21 cellular contexts compared by ENCODE assay signal in genomic region chr14:69423279-69423678, GRCh38. TPM values are rescaled to one million over a fixed set of nuclear protein-coding genes. Genes with fewer than 3 reads are reported as not detected.
DNase-seq lines count a peak whose midpoint lies in the region; ATAC-seq and TF ChIP-seq lines count a peak whose summit lies in the region.
"Had no signal": no experiment of that assay in that cellular context is flagged by ENCODE, and none has a peak within 500 bp of the region (broad histone marks: within the 10 kb centered on the region; RNA-seq: fewer than 3 reads in every experiment).

No MANE protein-coding gene starts in this region.

- no peaks in the 10 kb centered on the region for H3K9me3 Mint-ChIP-seq in HFFc6
- no peaks in the 10 kb centered on the region for H3K9me3 Mint-ChIP-seq in chondrocyte (ENCODE audit: low read depth)
- peaks cover 20% of the 10 kb centered on the region for H3K9me3 Mint-ChIP-seq in WTC11
- H3K9me3 Mint-ChIP-seq: CD4-positive, alpha-beta memory T cell; IgD-negative memory B cell had no signal

- no peak overlapping the region for H3K27ac Mint-ChIP-seq in HFFc6
- H3K27ac Mint-ChIP-seq in chondrocyte (ENCODE audit: unreplicated experiment), result peak overlapping the region; percentile 13
- no peak overlapping the region for H3K27ac Mint-ChIP-seq in WTC11
- H3K27ac Mint-ChIP-seq: CD4-positive, alpha-beta memory T cell; GM23338; IgD-negative memory B cell had no signal

- ATAC-seq in HG02852 (IDR thresholded peaks at IDR 0.05; ENCODE audit: unreplicated experiment), result no peak
- no peak for ATAC-seq in GM18519 (IDR thresholded peaks at IDR 0.05; ENCODE audit: low FRiP score, unreplicated experiment)
- ATAC-seq in WTC11, result no peak
- ATAC-seq: A549, GM23338, Right ventricle myocardium inferior had no signal

- DNase-seq in AG10803 (ENCODE audit: low read depth), result peak; percentile 54
- DNase-seq in HFFc6, result peak; percentile 22
- no peak for DNase-seq in chondrocyte (ENCODE audit: low spot score)
- DNase-seq in iris pigment epithelial cell (ENCODE audit: low read depth), result peak; percentile 57
- no peak for DNase-seq in stimulated activated naive CD4-positive, alpha-beta T cell (lab: John Stamatoyannopoulos, UW)
- DNase-seq in WTC11 (ENCODE audit: low spot score), result no peak
- DNase-seq: BE2C; CD4-positive, alpha-beta memory T cell; Kasumi-1; NCI-H1105; NCI-H1694; NCI-H2107; NCI-H226; NCI-H524 treated with DMSO at 0.1 percent for 48 hours; Peyer's patch had no signal

- no peaks in the 10 kb centered on the region for H3K27me3 Mint-ChIP-seq in HFFc6 (ENCODE audit: insufficient read depth)
- no peaks in the 10 kb centered on the region for H3K27me3 Mint-ChIP-seq in chondrocyte (ENCODE audit: low read depth)
- H3K27me3 Mint-ChIP-seq in WTC11 (ENCODE audit: low read depth), result no peaks in the 10 kb centered on the region
- H3K27me3 Mint-ChIP-seq: CD4-positive, alpha-beta memory T cell; IgD-negative memory B cell had no signal

- POLR2A ChIA-PET in WTC11 (lab: Charles Lee), result no interaction called here

- CTCF ChIA-PET in WTC11 (lab: Charles Lee), result no interaction called here

- peaks cover 21% of the 10 kb centered on the region for H3K36me3 Mint-ChIP-seq in HFFc6 (ENCODE audit: low read depth)
- H3K36me3 Mint-ChIP-seq in chondrocyte (ENCODE audit: low read depth), result peaks cover 16% of the 10 kb centered on the region
- peaks cover 36% of the 10 kb centered on the region for H3K36me3 Mint-ChIP-seq in WTC11

- no peak overlapping the region for H3K4me3 ChIP-seq in AG10803 (ENCODE audit: low read length)
- H3K4me3 ChIP-seq: A549, GM23338, Peyer's patch had no signal

- H3K4me3 Mint-ChIP-seq in HFFc6 (no peak overlapping the region), chondrocyte (ENCODE audit: unreplicated experiment) (no peak overlapping the region), WTC11 (no peak overlapping the region)
- H3K4me3 Mint-ChIP-seq: CD4-positive, alpha-beta memory T cell; GM23338; IgD-negative memory B cell had no signal

- TF ChIP-seq CTCF in AG10803 (conservative IDR thresholded peaks at IDR 0.05; ENCODE audit: low read length), result peak; percentile 11; the same call in 1 of the 2 replicates
- peak; percentile 30 for TF ChIP-seq CTCF in HFFc6 (IDR thresholded peaks at IDR 0.05)
- peak; percentile 48 for TF ChIP-seq CTCF in chondrocyte (IDR thresholded peaks at IDR 0.05)
- no peak for TF ChIP-seq CTCF in WTC11 (IDR thresholded peaks at IDR 0.05)

- peaks cover 18% of the 10 kb centered on the region for H3K4me1 Mint-ChIP-seq in HFFc6 (ENCODE audit: low read depth)
- H3K4me1 Mint-ChIP-seq in chondrocyte (ENCODE audit: low read depth), result peaks cover 45% of the 10 kb centered on the region
- H3K4me1 Mint-ChIP-seq in WTC11, result no peaks in the 10 kb centered on the region
- H3K4me1 Mint-ChIP-seq: GM23338 had no signal

TF ChIP-seq in WTC11, 78 proteins besides CTCF, POLR2A, EP300 and RAD21:
- TF ChIP-seq ZNF512 (CRISPR knock-in tag; IDR thresholded peaks at IDR 0.05; ENCODE audit: borderline replicate concordance) (no peak), ZNF121 (CRISPR knock-in tag; IDR thresholded peaks at IDR 0.05) (no peak)
- TF ChIP-seq, protein P1, sequence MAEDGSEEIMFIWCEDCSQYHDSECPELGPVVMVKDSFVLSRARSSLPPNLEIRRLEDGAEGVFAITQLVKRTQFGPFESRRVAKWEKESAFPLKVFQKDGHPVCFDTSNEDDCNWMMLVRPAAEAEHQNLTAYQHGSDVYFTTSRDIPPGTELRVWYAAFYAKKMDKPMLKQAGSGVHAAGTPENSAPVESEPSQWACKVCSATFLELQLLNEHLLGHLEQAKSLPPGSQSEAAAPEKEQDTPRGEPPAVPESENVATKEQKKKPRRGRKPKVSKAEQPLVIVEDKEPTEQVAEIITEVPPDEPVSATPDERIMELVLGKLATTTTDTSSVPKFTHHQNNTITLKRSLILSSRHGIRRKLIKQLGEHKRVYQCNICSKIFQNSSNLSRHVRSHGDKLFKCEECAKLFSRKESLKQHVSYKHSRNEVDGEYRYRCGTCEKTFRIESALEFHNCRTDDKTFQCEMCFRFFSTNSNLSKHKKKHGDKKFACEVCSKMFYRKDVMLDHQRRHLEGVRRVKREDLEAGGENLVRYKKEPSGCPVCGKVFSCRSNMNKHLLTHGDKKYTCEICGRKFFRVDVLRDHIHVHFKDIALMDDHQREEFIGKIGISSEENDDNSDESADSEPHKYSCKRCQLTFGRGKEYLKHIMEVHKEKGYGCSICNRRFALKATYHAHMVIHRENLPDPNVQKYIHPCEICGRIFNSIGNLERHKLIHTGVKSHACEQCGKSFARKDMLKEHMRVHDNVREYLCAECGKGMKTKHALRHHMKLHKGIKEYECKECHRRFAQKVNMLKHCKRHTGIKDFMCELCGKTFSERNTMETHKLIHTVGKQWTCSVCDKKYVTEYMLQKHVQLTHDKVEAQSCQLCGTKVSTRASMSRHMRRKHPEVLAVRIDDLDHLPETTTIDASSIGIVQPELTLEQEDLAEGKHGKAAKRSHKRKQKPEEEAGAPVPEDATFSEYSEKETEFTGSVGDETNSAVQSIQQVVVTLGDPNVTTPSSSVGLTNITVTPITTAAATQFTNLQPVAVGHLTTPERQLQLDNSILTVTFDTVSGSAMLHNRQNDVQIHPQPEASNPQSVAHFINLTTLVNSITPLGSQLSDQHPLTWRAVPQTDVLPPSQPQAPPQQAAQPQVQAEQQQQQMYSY (CRISPR knock-in tag; IDR thresholded peaks at IDR 0.05), result no peak
- TF ChIP-seq, protein P2, sequence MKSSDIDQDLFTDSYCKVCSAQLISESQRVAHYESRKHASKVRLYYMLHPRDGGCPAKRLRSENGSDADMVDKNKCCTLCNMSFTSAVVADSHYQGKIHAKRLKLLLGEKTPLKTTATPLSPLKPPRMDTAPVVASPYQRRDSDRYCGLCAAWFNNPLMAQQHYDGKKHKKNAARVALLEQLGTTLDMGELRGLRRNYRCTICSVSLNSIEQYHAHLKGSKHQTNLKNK (CRISPR knock-in tag; IDR thresholded peaks at IDR 0.05), result no peak
- TF ChIP-seq, protein P3, sequence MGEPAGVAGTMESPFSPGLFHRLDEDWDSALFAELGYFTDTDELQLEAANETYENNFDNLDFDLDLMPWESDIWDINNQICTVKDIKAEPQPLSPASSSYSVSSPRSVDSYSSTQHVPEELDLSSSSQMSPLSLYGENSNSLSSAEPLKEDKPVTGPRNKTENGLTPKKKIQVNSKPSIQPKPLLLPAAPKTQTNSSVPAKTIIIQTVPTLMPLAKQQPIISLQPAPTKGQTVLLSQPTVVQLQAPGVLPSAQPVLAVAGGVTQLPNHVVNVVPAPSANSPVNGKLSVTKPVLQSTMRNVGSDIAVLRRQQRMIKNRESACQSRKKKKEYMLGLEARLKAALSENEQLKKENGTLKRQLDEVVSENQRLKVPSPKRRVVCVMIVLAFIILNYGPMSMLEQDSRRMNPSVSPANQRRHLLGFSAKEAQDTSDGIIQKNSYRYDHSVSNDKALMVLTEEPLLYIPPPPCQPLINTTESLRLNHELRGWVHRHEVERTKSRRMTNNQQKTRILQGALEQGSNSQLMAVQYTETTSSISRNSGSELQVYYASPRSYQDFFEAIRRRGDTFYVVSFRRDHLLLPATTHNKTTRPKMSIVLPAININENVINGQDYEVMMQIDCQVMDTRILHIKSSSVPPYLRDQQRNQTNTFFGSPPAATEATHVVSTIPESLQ (CRISPR knock-in tag; IDR thresholded peaks at IDR 0.05), result no peak

RNA-seq across cellular contexts. Expression of gene SLC39A9, which starts 24.8 kb away (rescaled TPM):
- total RNA-seq in HFFc6 (2021; fragmentation: NEBNext Ultra II Directional; extraction: Animal tissue kit (Norgen Biotek cat#: 25700)), result 10 to 100 TPM; 58.8 to 88.5 (median 73.3) TPM
- total RNA-seq in chondrocyte, result 78.9 to 94.5 TPM (median 81.3 TPM) in 3 replicates
- total RNA-seq in WTC11 (2021), result 39.2 to 44.1 TPM (median 42.6 TPM) in 3 replicates

RNA-seq across cellular contexts. Expression of gene ERH, which starts 25.2 kb away (rescaled TPM):
- total RNA-seq in HFFc6 (2021; fragmentation: NEBNext Ultra II Directional; extraction: Animal tissue kit (Norgen Biotek cat#: 25700)), result 100 to 1,000 TPM; 221 to 287 (median 268) TPM
- total RNA-seq in chondrocyte (140 to 205 TPM (median 158 TPM) in 3 replicates), WTC11 (2021) (320 to 363 TPM (median 356 TPM) in 3 replicates)

Comparison
In these comparisons a context has a peak if more than half of its experiments do, and no peak if none do; other contexts are left out.
1. DNase-seq: peak in AG10803 (single experiment), HFFc6 (single experiment) and iris pigment epithelial cell (single experiment); none in chondrocyte (single experiment), stimulated activated naive CD4-positive, alpha-beta T cell (0 of 6) and WTC11 (single experiment).